Comparison of ENCODE assay signal across 9 cellular contexts in the genomic region with DNA sequence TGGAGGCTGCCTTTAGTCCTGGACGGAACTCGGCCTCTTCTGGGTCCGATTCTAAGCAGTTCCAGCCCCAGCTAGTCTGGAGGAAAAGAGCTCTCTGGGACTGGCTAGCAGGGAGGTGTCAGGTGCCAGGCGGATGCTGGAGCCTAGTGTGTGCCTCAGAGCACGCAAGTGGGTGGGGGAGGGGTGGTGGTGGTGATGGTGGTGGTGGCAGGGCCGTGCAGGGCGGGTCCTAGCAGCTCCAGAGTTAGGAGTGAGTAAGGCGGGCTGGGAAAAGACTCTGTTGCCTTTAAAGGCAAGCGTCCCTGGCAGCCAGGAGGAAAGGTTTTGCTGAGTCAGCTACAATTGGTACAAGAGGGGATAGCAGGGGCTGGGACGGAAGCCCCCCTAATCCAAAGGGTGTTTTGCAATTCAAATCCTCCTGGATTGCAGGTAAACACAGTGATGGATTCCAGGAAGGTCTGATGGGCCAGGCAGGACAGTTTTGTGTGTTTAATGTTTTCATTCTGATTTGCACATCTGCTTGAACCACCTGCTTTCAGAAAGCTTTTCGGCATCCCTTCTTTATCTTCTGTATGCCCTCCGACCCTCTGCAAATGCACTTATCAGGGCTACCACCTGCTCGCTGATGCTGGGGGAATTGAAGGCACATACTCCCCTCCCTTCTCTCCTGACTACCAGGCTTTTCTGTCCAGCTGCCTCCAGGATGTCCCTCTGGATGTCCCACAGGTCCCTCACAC. TPM values are rescaled to one million over a fixed set of nuclear protein-coding genes. Genes with fewer than 3 reads are reported as not detected.
A peak's percentile ranks its signal among the peaks of the same experiment; 100 is the strongest.
DNase-seq lines count a peak whose midpoint lies in the region; ATAC-seq and TF ChIP-seq lines count a peak whose summit lies in the region.
"Had no signal": no experiment of that assay in that cellular context is flagged by ENCODE, and none has a peak within 500 bp of the region (broad histone marks: within the 10 kb centered on the region; RNA-seq: fewer than 3 reads in every experiment).

No MANE protein-coding gene starts in this region.

- peak overlapping the region; percentile 50 for H3K4me3 Mint-ChIP-seq in activated CD4-positive, alpha-beta T cell treated with anti-CD3 and anti-CD28 coated beads, Interleukin-2, amount 10 ng/mL, durations not matched to agents 24 days and 14 days

- H3K27ac Mint-ChIP-seq in activated CD4-positive, alpha-beta T cell treated with anti-CD3 and anti-CD28 coated beads, Interleukin-2, amount 10 ng/mL, durations not matched to agents 24 days and 14 days, result peak overlapping the region; percentile 27

- peaks cover 6% of the 10 kb centered on the region for H3K27me3 Mint-ChIP-seq in activated CD4-positive, alpha-beta T cell treated with anti-CD3 and anti-CD28 coated beads, Interleukin-2, amount 10 ng/mL, durations not matched to agents 24 days and 14 days

- H3K4me3 ChIP-seq in hepatocyte, result no peak overlapping the region
- H3K4me3 ChIP-seq in tibial nerve, result peak overlapping the region in 1 of 4 donors; percentile 10

- WGBS in hepatocyte (ENCODE audit: low lambda C conversion rate, missing lambda C conversion rate), result 30% methylated on average over 12 of the region's 13 CpGs
- 41 to 45% methylated on average over 13 of the region's 13 CpGs for WGBS in tibial nerve, 2 donors

- intact Hi-C loops in activated CD4-positive, alpha-beta T cell treated with anti-CD3 and anti-CD28 coated beads, Interleukin-2, amount 10 ng/mL, durations not matched to agents 24 days and 14 days (cut with micrococcal nuclease), result no loop called here

- POLR2A ChIA-PET in RWPE1 (lab: Yijun Ruan, JAX; ENCODE audit: low non-redundant PET), result interaction anchor here (0.5 to 0.6 kb wide), 2 partner anchors 18 to 86 kb away, joined by 3 to 4 read pairs; no protein-coding TSS in a partner anchor
- POLR2A ChIA-PET in GM10248 (lab: Yijun Ruan, JAX), result no interaction called here

- TF ChIP-seq EP300 in tibial nerve (IDR thresholded peaks at IDR 0.05), result no peak

- H3K36me3 ChIP-seq in hepatocyte (replicated peaks; ENCODE audit: insufficient read depth, low read depth) (no peaks in the 10 kb centered on the region), tibial nerve (no peaks in the 10 kb centered on the region)
- H3K36me3 ChIP-seq: neutrophil had no signal

- H3K27ac ChIP-seq in RWPE1, result peak overlapping the region; percentile 87
- peak overlapping the region; percentile 81 for H3K27ac ChIP-seq in hepatocyte
- H3K27ac ChIP-seq in tibial nerve, result peak overlapping the region; percentile 17 to 93 (median 76)
- H3K27ac ChIP-seq: neutrophil had no signal

- H3K36me3 Mint-ChIP-seq in activated CD4-positive, alpha-beta T cell treated with anti-CD3 and anti-CD28 coated beads, Interleukin-2, amount 10 ng/mL, durations not matched to agents 24 days and 14 days (ENCODE audit: low read depth), result peaks cover 3% of the 10 kb centered on the region

- CTCF ChIA-PET in RWPE1 (lab: Yijun Ruan, JAX) (interaction anchor here (0.5 to 0.6 kb wide), 2 partner anchors 69 to 111 kb away, joined by 3 read pairs; no protein-coding TSS in a partner anchor), GM10248 (lab: Yijun Ruan, JAX) (interaction anchor here (1.2 to 2.4 kb wide), 4 partner anchors 12 to 122 kb away, joined by 3 to 10 read pairs (median 6); no protein-coding TSS in a partner anchor)

- no peak for TF ChIP-seq CTCF in RWPE1 (conservative IDR thresholded peaks at IDR 0.05; ENCODE audit: low read depth)
- TF ChIP-seq CTCF in hepatocyte (IDR thresholded peaks at IDR 0.05; ENCODE audit: poor library complexity), result no peak
- TF ChIP-seq CTCF in tibial nerve (IDR thresholded peaks at IDR 0.05), result no peak
- no peak for TF ChIP-seq CTCF in GM10248 (IDR thresholded peaks at IDR 0.05; ENCODE audit: control extremely low read depth, extremely low read depth, low read depth, missing control alignments)

- H3K9me3 ChIP-seq in hepatocyte (ENCODE audit: low read depth) (no peaks in the 10 kb centered on the region), tibial nerve (no peaks in the 10 kb centered on the region)
- H3K9me3 ChIP-seq: neutrophil had no signal

- H4K20me1 ChIP-seq in hepatocyte (ENCODE audit: insufficient read depth, poor library complexity, severe bottlenecking), result peaks cover 1% of the 10 kb centered on the region

- H3K27me3 ChIP-seq in hepatocyte (no peaks in the 10 kb centered on the region), tibial nerve (no peaks in the 10 kb centered on the region)

- H3K9me3 Mint-ChIP-seq in activated CD4-positive, alpha-beta T cell treated with anti-CD3 and anti-CD28 coated beads, Interleukin-2, amount 10 ng/mL, durations not matched to agents 24 days and 14 days, result no peaks in the 10 kb centered on the region

- H3K9me2 ChIP-seq in hepatocyte (replicated peaks; ENCODE audit: insufficient read depth), result no peaks in the 10 kb centered on the region

- H3K4me1 Mint-ChIP-seq in activated CD4-positive, alpha-beta T cell treated with anti-CD3 and anti-CD28 coated beads, Interleukin-2, amount 10 ng/mL, durations not matched to agents 24 days and 14 days, result peaks cover 33% of the 10 kb centered on the region

- peak; percentile 56 for DNase-seq in activated CD4-positive, alpha-beta T cell treated with anti-CD3 and anti-CD28 coated beads, Interleukin-2, amount 10 ng/mL, durations not matched to agents 24 days and 14 days
- no peak for DNase-seq in activated CD4-positive, alpha-beta T cell treated with anti-CD3 and anti-CD28 coated beads for 1 hour
- DNase-seq in RWPE1 (ENCODE audit: low spot score), result peak; percentile 69
- peak; percentile 78 for DNase-seq in hepatocyte (ENCODE audit: low spot score)
- DNase-seq in tibial nerve (ENCODE audit: low spot score in 2 of 2), result peak in 1 of 2 donors; percentile 37
- no peak for DNase-seq in GM10248 (ENCODE audit: extremely low spot score)

- peak overlapping the region; percentile 45 for H3K4me2 ChIP-seq in hepatocyte

- H3K4me1 ChIP-seq in hepatocyte (ENCODE audit: insufficient read depth), result peaks cover 38% of the 10 kb centered on the region
- peaks cover 0 to 30% (median 3%) of the 10 kb centered on the region in 4 donors for H3K4me1 ChIP-seq in tibial nerve

- ATAC-seq in HG02763 (IDR thresholded peaks at IDR 0.05; ENCODE audit: unreplicated experiment) (no peak), GM18502 (IDR thresholded peaks at IDR 0.05; ENCODE audit: poor library complexity, unreplicated experiment) (no peak)

- H3K79me2 ChIP-seq in hepatocyte, result peaks cover 5% of the 10 kb centered on the region

- TF ChIP-seq POLR2A in tibial nerve (IDR thresholded peaks at IDR 0.05), result no peak

- no peak overlapping the region for H2AFZ ChIP-seq in hepatocyte

RNA-seq across cellular contexts. Expression of gene SLC2A1, which starts 4.1 kb away (rescaled TPM):
- total RNA-seq in activated CD4-positive, alpha-beta T cell treated with anti-CD3 and anti-CD28 coated beads, Interleukin-2, amount 10 ng/mL, durations not matched to agents 24 days and 14 days, result 135 and 144 TPM in 2 replicates
- total RNA-seq in hepatocyte (271 and 301 TPM in 2 replicates), tibial nerve (1,000 to 10,000 TPM in 3 of 4 donors, 100 to 1,000 TPM in 1; 953 to 4,970 (median 3,437) TPM)
- 271 and 314 TPM in 2 replicates for polyA plus RNA-seq in hepatocyte

Comparison
In these comparisons a context has a peak if more than half of its experiments do, and no peak if none do; other contexts are left out.
1. DNase-seq: peak in activated CD4-positive, alpha-beta T cell treated with anti-CD3 and anti-CD28 coated beads, Interleukin-2, amount 10 ng/mL, durations not matched to agents 24 days and 14 days (single experiment), RWPE1 (single experiment) and hepatocyte (single experiment); none in activated CD4-positive, alpha-beta T cell treated with anti-CD3 and anti-CD28 coated beads for 1 hour (single experiment) and GM10248 (single experiment).
2. Peak in every context shown above with its lines, with median percentiles within 50 percentile points of each other: H3K27ac ChIP-seq.